Comparison of ENCODE assay signal across 25 cellular contexts in genomic region chr21:32710987-32711386, GRCh38.
"Had no signal": no experiment of that assay in that cellular context is flagged by ENCODE, and none has a peak within 500 bp of the region (broad histone marks: within the 10 kb centered on the region; RNA-seq: fewer than 3 reads in every experiment).

No MANE protein-coding gene starts in this region.

- H3K4me1 ChIP-seq: lower lobe of right lung, prostate gland, right lobe of liver, tibial nerve, uterus had no signal

- H3K4me3 ChIP-seq: lower lobe of right lung, neural progenitor cell, prostate gland, right lobe of liver, smooth muscle cell, tibial nerve, uterus had no signal

- H2AFZ ChIP-seq: neural progenitor cell had no signal

- ATAC-seq: lower lobe of right lung; naive thymus-derived CD8-positive, alpha-beta T cell; right lobe of liver; stimulated activated memory B cell treated with anti-CD40 and anti-IgM and Interleukin-4, amounts not matched to agents 10 μg/mL and 1 μg/mL and 100 μg/mL, for 72 hours; stimulated activated naive CD8-positive, alpha-beta T cell treated with anti-CD3 and anti-CD28 coated beads, Interleukin-15, amount 100 ng/mL, for 72 hours had no signal

- H3K27ac Mint-ChIP-seq: nephron progenitor cell; neural progenitor cell; stimulated activated memory B cell treated with anti-CD40 and anti-IgM and Interleukin-4, amounts not matched to agents 10 μg/mL and 1 μg/mL and 100 μg/mL, for 72 hours; type B pancreatic cell had no signal

- H3K9me3 Mint-ChIP-seq: naive thymus-derived CD8-positive, alpha-beta T cell; nephron progenitor cell; neural progenitor cell; stimulated activated memory B cell treated with anti-CD40 and anti-IgM and Interleukin-4, amounts not matched to agents 10 μg/mL and 1 μg/mL and 100 μg/mL, for 72 hours; type B pancreatic cell had no signal

- H3K4me1 Mint-ChIP-seq: nephron progenitor cell had no signal

- H3K9me3 ChIP-seq: lower lobe of right lung, neutrophil, prostate gland, right lobe of liver, tibial nerve, uterus had no signal

- H3K9ac ChIP-seq: neural progenitor cell had no signal

- H3K4me3 Mint-ChIP-seq: nephron progenitor cell; neural progenitor cell; stimulated activated memory B cell treated with anti-CD40 and anti-IgM and Interleukin-4, amounts not matched to agents 10 μg/mL and 1 μg/mL and 100 μg/mL, for 72 hours; stimulated activated naive CD8-positive, alpha-beta T cell treated with anti-CD3 and anti-CD28 coated beads, Interleukin-15, amount 100 ng/mL, for 72 hours; type B pancreatic cell had no signal

- H3K27me3 ChIP-seq: neural progenitor cell, neutrophil, right lobe of liver, tibial nerve, uterus had no signal

- H3K36me3 Mint-ChIP-seq: neural progenitor cell, type B pancreatic cell had no signal

- DNase-seq: hippocampal formation; lower lobe of right lung; mammary epithelial cell; mesenchymal stem cell; naive thymus-derived CD8-positive, alpha-beta T cell; occipital lobe; retina; right lobe of liver; stimulated activated CD4-positive, alpha-beta T cell treated with anti-CD3 and anti-CD28 coated beads, Interleukin-1b, Interleukin-23, amount 100 ng/mL, for 48 hours; stimulated activated CD4-positive, alpha-beta T cell treated with anti-CD3 and anti-CD28 coated beads, Interleukin-2, amount 100 ng/mL, for 48 hours; stimulated activated CD4-positive, alpha-beta T cell treated with anti-CD3 and anti-CD28 coated beads, Interleukin-4, amount 100 ng/mL, for 4 hours; stimulated activated CD8-positive, alpha-beta memory T cell treated with anti-CD3 and anti-CD28 coated beads, Interleukin-4, amount 100 ng/mL, for 48 hours; stimulated activated naive CD4-positive, alpha-beta T cell treated with Interleukin-2 at 50 U/mL for 16 hours; stimulated activated naive CD8-positive, alpha-beta T cell treated with anti-CD3 and anti-CD28 coated beads, Interleukin-15, amount 100 ng/mL, for 72 hours; substantia nigra; uterus had no signal

- H3K36me3 ChIP-seq: lower lobe of right lung, neural progenitor cell, prostate gland, right lobe of liver, tibial nerve, uterus had no signal

- H3K27ac ChIP-seq: lower lobe of right lung, neural progenitor cell, neutrophil, prostate gland, right lobe of liver, tibial nerve, uterus had no signal

- H3K27me3 Mint-ChIP-seq: stimulated activated naive CD8-positive, alpha-beta T cell treated with anti-CD3 and anti-CD28 coated beads, Interleukin-15, amount 100 ng/mL, for 72 hours; type B pancreatic cell had no signal

- H3K4me2 ChIP-seq: neural progenitor cell, smooth muscle cell had no signal

- FAIRE-seq: keratinocyte had no signal
